Comparison of ENCODE assay signal across 8 cellular contexts in genomic region chr11:3580487-3581388, GRCh38.
DNase-seq lines count a peak whose midpoint lies in the region; ATAC-seq and TF ChIP-seq lines count a peak whose summit lies in the region.
"Not testable (repeated sequence)": the region's sequence is repeated elsewhere in the genome, so short reads cannot be mapped to it uniquely, and the experiment has no call there.

No MANE protein-coding gene starts in this region.

- H3K9me2 ChIP-seq in DOHH2 (replicated peaks; ENCODE audit: control insufficient read depth, low read length) = not testable (repeated sequence)

- TF ChIP-seq CTCF in DOHH2 (IDR thresholded peaks at IDR 0.05; ENCODE audit: low read depth, low read length, poor library complexity, severe bottlenecking) (peak; percentile 48), thyroid gland (IDR thresholded peaks at IDR 0.05) (peak in 5 of 6 experiments; percentile 15 to 93 (median 85))

- not testable (repeated sequence) for H3K9me3 ChIP-seq in DOHH2 (ENCODE audit: control insufficient read depth, insufficient read depth, low read length); thyroid gland

- H3K4me3 ChIP-seq in DOHH2 (ENCODE audit: low read length) = not testable (repeated sequence)
- H3K4me3 ChIP-seq in skeletal muscle cell (ENCODE audit: low read depth, low read length) (peak overlapping the region; percentile 39), thyroid gland (replicated peaks in 1 of 3) (peak overlapping the region; percentile 20 to 42 (median 34))

- H3K4me2 ChIP-seq in DOHH2 (ENCODE audit: low read length) = peak overlapping the region; percentile 33; the same call in 1 of the 2 replicates

- intact Hi-C loops in left colon (cut with DNase I, micrococcal nuclease); thyroid gland (cut with DNase I): not testable (repeated sequence)

- not testable (repeated sequence) for H3K4me1 ChIP-seq in DOHH2 (ENCODE audit: control insufficient read depth, low read length); thyroid gland

- not testable (repeated sequence) for H3K27me3 ChIP-seq in DOHH2 (ENCODE audit: control insufficient read depth, low read length); thyroid gland

- H3K36me3 ChIP-seq in DOHH2 (ENCODE audit: control insufficient read depth, low read length); thyroid gland: not testable (repeated sequence)

- H3K79me2 ChIP-seq in DOHH2 (ENCODE audit: control insufficient read depth, low read length) = not testable (repeated sequence)

- WGBS in thyroid gland, 2 donors = 0% methylated on average over 5 to 18 of the region's 92 CpGs

- H4K20me1 ChIP-seq in DOHH2 (ENCODE audit: control insufficient read depth, insufficient read depth, low read depth, low read length) = not testable (repeated sequence)

- peak; percentile 58 for ATAC-seq in left colon

- peak in 1 of 2 donors; percentile 68 for TF ChIP-seq POLR2A in thyroid gland (IDR thresholded peaks at IDR 0.05)

- not testable (repeated sequence) for H3K27ac ChIP-seq in DOHH2 (ENCODE audit: low read depth, low read length)
- H3K27ac ChIP-seq in thyroid gland = peak overlapping the region; percentile 64 to 82 (median 68)

- DNase-seq in M059J (ENCODE audit: low read depth) = peak; percentile 23
- peak; percentile 20 for DNase-seq in SK-N-DZ (ENCODE audit: low spot score)
- DNase-seq in activated T-cell treated with anti-CD3 and anti-CD28 coated beads for 48 hours (ENCODE audit: low read depth) = peak; percentile 72
- DNase-seq in ecto neural progenitor cell (ENCODE audit: low spot score) = peak; percentile 83
- DNase-seq in left colon = peak; percentile 30 to 69
- DNase-seq in skeletal muscle cell (ENCODE audit: low read depth) = not testable (repeated sequence)
- DNase-seq in thyroid gland = peak; percentile 68 to 72

- not testable (repeated sequence) for H3F3A ChIP-seq in DOHH2 (ENCODE audit: control insufficient read depth, insufficient read depth)
